Comparison of ENCODE assay signal across 1 cellular context in the genomic region with DNA sequence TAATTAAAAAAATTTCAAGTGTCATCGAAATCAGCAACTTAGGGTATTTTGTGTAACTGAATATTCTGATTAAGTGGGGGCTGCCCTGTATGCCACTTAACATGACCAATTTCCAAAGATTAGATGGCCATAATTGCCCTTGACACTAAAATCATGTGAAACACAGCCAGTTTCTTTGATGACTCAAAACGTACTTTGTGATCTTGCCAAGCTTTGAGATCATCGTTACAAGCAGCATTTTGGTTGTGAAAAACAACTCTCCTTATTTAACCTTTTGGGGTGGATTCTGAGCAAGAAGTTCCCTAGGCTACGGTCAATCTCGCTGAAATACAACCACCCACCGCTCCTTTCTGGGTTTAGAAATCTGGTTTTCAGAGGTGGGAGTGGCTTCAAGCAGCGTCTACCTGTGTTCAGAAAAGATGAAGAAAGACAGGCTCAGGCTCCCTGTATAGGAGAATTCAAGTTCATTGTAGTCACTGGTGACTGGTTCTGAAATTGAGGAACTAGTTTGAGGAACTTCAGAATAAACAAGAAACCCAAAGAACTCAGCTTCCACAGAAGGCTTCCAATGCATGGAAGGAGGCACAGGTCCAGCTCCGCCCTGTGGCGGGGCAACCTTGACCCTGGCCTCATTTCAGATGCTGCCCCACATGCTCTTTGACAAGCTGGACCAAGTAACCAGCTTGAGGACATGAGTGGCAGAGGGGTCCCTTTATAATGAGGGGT.
TF ChIP-seq lines count a peak whose summit lies in the region.

No MANE protein-coding gene starts in this region.

TF ChIP-seq in K562, 482 proteins besides CTCF, POLR2A, EP300 and RAD21:
- TF ChIP-seq, protein P1, sequence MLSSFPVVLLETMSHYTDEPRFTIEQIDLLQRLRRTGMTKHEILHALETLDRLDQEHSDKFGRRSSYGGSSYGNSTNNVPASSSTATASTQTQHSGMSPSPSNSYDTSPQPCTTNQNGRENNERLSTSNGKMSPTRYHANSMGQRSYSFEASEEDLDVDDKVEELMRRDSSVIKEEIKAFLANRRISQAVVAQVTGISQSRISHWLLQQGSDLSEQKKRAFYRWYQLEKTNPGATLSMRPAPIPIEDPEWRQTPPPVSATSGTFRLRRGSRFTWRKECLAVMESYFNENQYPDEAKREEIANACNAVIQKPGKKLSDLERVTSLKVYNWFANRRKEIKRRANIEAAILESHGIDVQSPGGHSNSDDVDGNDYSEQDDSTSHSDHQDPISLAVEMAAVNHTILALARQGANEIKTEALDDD (IDR thresholded peaks at IDR 0.05), result peak; percentile 86; the same call in 1 of the 2 replicates
- TF ChIP-seq ZNF766 (CRISPR knock-in tag; conservative IDR thresholded peaks at IDR 0.05) (peak; percentile 62), ZNF175 (CRISPR knock-in tag; IDR thresholded peaks at IDR 0.05; ENCODE audit: low read depth) (no peak), ZC3H11A (IDR thresholded peaks at IDR 0.05; ENCODE audit: low read depth, low read length) (no peak), ZNF3 (CRISPR knock-in tag; IDR thresholded peaks at IDR 0.05) (no peak), NFIX (CRISPR knock-in tag; IDR thresholded peaks at IDR 0.05; ENCODE audit: low read depth) (no peak), HMG20B (CRISPR knock-in tag; IDR thresholded peaks at IDR 0.05) (no peak), NFRKB (IDR thresholded peaks at IDR 0.05; ENCODE audit: low read depth) (no peak), SPI1 (IDR thresholded peaks at IDR 0.05; ENCODE audit: borderline replicate concordance, low read depth, low read length) (0 out of 2 replicates have a peak, but pooled peaks have one; percentile 4), ZNF551 (CRISPR knock-in tag; IDR thresholded peaks at IDR 0.05) (no peak), POU5F1 (IDR thresholded peaks at IDR 0.05; ENCODE audit: borderline replicate concordance, low read depth, low read length, partially characterized antibody) (no peak), FOXJ2 (tag; IDR thresholded peaks at IDR 0.05) (no peak)
- TF ChIP-seq, protein P2, sequence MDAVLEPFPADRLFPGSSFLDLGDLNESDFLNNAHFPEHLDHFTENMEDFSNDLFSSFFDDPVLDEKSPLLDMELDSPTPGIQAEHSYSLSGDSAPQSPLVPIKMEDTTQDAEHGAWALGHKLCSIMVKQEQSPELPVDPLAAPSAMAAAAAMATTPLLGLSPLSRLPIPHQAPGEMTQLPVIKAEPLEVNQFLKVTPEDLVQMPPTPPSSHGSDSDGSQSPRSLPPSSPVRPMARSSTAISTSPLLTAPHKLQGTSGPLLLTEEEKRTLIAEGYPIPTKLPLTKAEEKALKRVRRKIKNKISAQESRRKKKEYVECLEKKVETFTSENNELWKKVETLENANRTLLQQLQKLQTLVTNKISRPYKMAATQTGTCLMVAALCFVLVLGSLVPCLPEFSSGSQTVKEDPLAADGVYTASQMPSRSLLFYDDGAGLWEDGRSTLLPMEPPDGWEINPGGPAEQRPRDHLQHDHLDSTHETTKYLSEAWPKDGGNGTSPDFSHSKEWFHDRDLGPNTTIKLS (IDR thresholded peaks at IDR 0.05; ENCODE audit: borderline replicate concordance, low read depth), result no peak
